ENCODE assay signal across 1 cellular context in the genomic region with DNA sequence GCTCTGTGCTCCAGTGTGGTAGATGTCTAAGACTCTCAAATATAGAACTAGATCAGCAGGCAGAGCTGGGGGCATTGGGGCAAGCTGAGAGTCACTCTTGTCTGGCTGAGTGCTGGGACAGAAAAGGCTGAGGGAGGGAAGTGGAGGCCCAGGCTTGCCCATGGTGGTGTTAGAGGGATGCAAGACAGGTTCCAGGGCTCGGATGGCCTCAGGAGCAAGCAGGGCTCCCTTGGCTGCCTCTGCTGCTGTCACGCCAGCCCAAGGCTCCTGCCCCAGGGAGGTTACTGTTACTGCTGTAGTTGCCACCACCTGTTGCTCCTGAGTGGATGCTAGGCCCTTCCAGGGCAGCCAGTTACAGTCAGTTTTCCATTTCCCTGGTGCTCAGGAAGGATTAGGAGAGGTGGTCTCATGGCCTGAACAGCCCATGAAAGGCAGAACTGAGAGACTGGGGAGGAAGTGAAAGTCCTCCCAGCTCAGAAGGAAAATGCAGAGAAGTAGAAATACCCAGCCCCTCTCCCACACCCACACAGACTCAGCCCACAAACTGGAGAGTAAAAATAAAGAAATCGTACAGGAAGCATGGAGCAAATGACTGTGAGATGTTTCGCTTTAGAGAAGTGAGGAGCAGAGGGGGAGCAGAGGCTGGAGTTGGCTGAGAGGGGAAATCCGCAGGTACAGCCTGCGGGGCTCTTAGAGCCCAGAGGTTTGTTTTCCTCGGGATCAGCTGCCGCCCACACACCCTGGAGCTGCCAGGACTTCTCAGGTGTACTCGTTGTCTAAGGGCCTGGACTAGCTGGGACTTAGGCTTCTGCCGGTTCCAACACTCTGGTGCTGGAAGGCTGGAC.
TF ChIP-seq lines count a peak whose summit lies in the region.

No MANE protein-coding gene starts in this region.

TF ChIP-seq in GM12878, 131 proteins besides CTCF, POLR2A, EP300 and RAD21 (continued from another document):
- TF ChIP-seq, protein P1, sequence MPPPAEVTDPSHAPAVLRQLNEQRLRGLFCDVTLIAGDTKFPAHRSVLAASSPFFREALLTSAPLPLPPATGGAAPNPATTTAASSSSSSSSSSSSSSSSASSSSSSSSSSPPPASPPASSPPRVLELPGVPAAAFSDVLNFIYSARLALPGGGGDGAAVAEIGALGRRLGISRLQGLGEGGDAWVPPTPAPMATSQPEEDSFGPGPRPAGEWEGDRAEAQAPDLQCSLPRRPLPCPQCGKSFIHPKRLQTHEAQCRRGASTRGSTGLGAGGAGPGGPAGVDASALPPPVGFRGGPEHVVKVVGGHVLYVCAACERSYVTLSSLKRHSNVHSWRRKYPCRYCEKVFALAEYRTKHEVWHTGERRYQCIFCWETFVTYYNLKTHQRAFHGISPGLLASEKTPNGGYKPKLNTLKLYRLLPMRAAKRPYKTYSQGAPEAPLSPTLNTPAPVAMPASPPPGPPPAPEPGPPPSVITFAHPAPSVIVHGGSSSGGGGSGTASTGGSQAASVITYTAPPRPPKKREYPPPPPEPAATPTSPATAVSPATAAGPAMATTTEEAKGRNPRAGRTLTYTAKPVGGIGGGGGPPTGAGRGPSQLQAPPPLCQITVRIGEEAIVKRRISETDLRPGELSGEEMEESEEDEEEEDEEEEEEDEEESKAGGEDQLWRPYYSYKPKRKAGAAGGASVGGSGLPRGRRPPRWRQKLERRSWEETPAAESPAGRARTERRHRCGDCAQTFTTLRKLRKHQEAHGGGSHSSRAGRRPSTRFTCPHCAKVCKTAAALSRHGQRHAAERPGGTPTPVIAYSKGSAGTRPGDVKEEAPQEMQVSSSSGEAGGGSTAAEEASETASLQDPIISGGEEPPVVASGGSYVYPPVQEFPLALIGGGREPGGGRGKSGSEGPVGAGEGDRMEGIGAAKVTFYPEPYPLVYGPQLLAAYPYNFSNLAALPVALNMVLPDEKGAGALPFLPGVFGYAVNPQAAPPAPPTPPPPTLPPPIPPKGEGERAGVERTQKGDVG (CRISPR knock-in tag; IDR thresholded peaks at IDR 0.05): no peak
- TF ChIP-seq, protein P2, sequence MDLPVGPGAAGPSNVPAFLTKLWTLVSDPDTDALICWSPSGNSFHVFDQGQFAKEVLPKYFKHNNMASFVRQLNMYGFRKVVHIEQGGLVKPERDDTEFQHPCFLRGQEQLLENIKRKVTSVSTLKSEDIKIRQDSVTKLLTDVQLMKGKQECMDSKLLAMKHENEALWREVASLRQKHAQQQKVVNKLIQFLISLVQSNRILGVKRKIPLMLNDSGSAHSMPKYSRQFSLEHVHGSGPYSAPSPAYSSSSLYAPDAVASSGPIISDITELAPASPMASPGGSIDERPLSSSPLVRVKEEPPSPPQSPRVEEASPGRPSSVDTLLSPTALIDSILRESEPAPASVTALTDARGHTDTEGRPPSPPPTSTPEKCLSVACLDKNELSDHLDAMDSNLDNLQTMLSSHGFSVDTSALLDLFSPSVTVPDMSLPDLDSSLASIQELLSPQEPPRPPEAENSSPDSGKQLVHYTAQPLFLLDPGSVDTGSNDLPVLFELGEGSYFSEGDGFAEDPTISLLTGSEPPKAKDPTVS (IDR thresholded peaks at IDR 0.05; ENCODE audit: low read depth, low read length): no peak
- TF ChIP-seq STAT3 (IDR thresholded peaks at IDR 0.05; ENCODE audit: low read depth, low read length): peak; percentile 75; the same call in 1 of the 2 replicates
- 0 out of 2 replicates have a peak, but pooled peaks have one; percentile 47 for TF ChIP-seq SMAD5 (IDR thresholded peaks at IDR 0.05; ENCODE audit: low read depth)
- TF ChIP-seq NFXL1 (IDR thresholded peaks at IDR 0.05; ENCODE audit: borderline replicate concordance): no peak
- TF ChIP-seq, protein P3, sequence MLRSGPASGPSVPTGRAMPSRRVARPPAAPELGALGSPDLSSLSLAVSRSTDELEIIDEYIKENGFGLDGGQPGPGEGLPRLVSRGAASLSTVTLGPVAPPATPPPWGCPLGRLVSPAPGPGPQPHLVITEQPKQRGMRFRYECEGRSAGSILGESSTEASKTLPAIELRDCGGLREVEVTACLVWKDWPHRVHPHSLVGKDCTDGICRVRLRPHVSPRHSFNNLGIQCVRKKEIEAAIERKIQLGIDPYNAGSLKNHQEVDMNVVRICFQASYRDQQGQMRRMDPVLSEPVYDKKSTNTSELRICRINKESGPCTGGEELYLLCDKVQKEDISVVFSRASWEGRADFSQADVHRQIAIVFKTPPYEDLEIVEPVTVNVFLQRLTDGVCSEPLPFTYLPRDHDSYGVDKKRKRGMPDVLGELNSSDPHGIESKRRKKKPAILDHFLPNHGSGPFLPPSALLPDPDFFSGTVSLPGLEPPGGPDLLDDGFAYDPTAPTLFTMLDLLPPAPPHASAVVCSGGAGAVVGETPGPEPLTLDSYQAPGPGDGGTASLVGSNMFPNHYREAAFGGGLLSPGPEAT (IDR thresholded peaks at IDR 0.05; ENCODE audit: low read depth): peak; percentile 99
- peak; percentile 85 for TF ChIP-seq ATF7 (IDR thresholded peaks at IDR 0.05; ENCODE audit: low read depth)
- no peak for TF ChIP-seq LARP7 (IDR thresholded peaks at IDR 0.05)
- TF ChIP-seq ZNF622 (IDR thresholded peaks at IDR 0.05): no peak
- TF ChIP-seq, protein P4, sequence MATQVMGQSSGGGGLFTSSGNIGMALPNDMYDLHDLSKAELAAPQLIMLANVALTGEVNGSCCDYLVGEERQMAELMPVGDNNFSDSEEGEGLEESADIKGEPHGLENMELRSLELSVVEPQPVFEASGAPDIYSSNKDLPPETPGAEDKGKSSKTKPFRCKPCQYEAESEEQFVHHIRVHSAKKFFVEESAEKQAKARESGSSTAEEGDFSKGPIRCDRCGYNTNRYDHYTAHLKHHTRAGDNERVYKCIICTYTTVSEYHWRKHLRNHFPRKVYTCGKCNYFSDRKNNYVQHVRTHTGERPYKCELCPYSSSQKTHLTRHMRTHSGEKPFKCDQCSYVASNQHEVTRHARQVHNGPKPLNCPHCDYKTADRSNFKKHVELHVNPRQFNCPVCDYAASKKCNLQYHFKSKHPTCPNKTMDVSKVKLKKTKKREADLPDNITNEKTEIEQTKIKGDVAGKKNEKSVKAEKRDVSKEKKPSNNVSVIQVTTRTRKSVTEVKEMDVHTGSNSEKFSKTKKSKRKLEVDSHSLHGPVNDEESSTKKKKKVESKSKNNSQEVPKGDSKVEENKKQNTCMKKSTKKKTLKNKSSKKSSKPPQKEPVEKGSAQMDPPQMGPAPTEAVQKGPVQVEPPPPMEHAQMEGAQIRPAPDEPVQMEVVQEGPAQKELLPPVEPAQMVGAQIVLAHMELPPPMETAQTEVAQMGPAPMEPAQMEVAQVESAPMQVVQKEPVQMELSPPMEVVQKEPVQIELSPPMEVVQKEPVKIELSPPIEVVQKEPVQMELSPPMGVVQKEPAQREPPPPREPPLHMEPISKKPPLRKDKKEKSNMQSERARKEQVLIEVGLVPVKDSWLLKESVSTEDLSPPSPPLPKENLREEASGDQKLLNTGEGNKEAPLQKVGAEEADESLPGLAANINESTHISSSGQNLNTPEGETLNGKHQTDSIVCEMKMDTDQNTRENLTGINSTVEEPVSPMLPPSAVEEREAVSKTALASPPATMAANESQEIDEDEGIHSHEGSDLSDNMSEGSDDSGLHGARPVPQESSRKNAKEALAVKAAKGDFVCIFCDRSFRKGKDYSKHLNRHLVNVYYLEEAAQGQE (IDR thresholded peaks at IDR 0.05; ENCODE audit: low read depth, low read length): no peak
- peak; percentile 91 for TF ChIP-seq CREM (IDR thresholded peaks at IDR 0.05; ENCODE audit: low read depth)
- TF ChIP-seq, protein P5, sequence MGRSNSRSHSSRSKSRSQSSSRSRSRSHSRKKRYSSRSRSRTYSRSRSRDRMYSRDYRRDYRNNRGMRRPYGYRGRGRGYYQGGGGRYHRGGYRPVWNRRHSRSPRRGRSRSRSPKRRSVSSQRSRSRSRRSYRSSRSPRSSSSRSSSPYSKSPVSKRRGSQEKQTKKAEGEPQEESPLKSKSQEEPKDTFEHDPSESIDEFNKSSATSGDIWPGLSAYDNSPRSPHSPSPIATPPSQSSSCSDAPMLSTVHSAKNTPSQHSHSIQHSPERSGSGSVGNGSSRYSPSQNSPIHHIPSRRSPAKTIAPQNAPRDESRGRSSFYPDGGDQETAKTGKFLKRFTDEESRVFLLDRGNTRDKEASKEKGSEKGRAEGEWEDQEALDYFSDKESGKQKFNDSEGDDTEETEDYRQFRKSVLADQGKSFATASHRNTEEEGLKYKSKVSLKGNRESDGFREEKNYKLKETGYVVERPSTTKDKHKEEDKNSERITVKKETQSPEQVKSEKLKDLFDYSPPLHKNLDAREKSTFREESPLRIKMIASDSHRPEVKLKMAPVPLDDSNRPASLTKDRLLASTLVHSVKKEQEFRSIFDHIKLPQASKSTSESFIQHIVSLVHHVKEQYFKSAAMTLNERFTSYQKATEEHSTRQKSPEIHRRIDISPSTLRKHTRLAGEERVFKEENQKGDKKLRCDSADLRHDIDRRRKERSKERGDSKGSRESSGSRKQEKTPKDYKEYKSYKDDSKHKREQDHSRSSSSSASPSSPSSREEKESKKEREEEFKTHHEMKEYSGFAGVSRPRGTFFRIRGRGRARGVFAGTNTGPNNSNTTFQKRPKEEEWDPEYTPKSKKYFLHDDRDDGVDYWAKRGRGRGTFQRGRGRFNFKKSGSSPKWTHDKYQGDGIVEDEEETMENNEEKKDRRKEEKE (IDR thresholded peaks at IDR 0.05): no peak
- TF ChIP-seq ZBED1 (IDR thresholded peaks at IDR 0.05; ENCODE audit: borderline replicate concordance): peak; percentile 88; the same call in 1 of the 2 replicates
- TF ChIP-seq PAX8 (IDR thresholded peaks at IDR 0.05): no peak
- TF ChIP-seq TCF3 (IDR thresholded peaks at IDR 0.05; ENCODE audit: borderline replicate concordance, insufficient read depth, low read depth, low read length): peak; percentile 53
- peak; percentile 100 for TF ChIP-seq IKZF1 (conservative IDR thresholded peaks at IDR 0.05)
